ENCODE assay signal across 1 cellular context in the genomic region with DNA sequence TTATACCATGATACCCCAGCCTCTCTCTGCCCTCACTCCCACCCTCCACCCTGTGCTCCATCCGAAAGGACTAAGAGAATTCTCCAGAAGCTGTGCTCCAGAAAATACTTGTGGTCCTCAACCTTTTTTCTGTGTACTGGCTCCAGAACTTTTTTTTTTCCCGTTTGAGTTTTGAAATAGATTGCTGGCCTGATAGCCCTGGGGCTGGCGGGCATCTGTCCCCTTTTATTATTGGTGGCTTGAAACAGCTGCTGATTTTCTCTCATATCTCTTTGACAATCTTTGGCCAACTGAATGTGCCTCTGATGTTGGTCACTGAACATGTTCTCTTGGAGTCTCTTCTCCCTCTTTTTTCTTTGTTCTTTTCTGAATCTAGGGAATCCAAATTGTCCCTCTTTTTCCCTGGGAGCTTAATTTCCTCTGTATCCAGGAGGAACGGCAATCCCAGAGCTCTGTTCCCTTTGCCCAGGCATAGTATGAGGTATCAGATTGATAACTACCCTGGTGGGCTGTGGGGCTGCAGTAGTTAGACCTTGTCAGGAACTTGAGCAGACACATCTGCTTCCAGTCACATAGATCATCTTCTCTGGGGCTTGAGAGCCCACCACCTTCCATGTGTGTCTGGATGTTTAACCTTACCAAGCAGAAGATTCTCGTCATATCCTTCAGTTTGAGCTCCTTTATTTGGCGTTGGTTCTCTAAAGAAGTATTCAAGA.
TF ChIP-seq lines count a peak whose summit lies in the region.

No MANE protein-coding gene starts in this region.

TF ChIP-seq in K562, 482 proteins besides CTCF, POLR2A, EP300 and RAD21 (continued from another document):
- TF ChIP-seq, protein P1, sequence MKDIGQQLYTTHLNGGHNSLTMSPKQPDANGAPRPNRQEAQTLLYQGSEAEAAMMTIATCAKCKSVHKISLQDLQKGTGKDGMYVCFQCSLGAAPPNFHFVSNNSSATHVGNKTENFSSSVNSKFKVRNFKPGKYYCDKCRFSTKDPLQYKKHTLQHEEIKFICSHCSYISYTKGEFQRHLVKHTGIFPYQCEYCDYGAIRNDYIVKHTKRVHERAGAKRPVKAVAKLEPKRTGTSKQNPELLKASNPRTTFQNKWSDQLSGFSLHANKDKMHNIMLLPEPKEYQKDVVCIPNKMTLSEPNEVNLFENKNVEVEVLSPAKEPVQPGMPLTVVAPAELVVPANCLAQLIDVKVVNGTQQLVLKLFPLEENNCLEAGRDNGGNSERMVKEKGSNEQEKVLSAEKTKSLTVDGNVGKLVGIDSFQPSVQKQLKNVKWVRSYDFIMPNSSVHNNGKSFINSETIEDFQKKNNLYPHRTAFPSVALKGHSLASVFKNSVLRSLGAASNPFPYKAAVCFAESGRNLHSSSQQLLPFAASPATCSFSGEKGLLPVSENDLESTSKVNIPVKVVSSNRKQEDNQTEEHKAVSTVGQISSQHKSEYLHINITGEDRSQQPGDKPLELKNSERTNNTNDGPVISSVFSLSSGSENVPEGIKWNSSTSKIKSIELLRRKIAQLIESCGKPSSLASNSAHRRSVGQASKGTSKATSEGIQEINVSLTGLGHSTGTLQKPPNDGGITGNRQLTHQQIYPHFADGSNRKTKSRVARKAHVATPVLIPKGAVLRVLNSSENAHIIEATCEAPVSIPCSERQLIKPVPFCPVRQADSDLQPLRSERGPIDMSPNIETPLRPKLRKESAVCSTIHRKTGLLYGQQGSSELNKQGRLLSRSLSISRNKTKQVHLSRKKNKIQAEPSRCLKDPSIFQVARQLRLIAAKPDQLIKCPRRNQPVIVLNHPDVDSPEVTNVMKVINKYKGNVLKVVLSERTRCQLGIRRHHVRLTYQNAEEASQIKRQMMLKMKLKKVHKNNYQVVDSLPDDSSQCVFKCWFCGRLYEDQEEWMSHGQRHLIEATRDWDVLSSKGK (CRISPR knock-in tag; IDR thresholded peaks at IDR 0.05) = no peak
- TF ChIP-seq, protein P2, sequence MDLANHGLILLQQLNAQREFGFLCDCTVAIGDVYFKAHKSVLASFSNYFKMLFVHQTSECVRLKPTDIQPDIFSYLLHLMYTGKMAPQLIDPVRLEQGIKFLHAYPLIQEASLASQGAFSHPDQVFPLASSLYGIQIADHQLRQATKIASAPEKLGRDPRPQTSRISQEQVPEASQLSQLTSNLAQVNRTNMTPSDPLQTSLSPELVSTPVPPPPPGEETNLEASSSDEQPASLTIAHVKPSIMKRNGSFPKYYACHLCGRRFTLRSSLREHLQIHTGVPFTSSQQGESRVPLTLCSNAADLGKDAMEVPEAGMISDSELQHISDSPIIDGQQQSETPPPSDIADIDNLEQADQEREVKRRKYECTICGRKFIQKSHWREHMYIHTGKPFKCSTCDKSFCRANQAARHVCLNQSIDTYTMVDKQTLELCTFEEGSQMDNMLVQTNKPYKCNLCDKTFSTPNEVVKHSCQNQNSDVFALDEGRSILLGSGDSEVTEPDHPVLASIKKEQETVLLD (IDR thresholded peaks at IDR 0.05) = no peak
- TF ChIP-seq, protein P3, sequence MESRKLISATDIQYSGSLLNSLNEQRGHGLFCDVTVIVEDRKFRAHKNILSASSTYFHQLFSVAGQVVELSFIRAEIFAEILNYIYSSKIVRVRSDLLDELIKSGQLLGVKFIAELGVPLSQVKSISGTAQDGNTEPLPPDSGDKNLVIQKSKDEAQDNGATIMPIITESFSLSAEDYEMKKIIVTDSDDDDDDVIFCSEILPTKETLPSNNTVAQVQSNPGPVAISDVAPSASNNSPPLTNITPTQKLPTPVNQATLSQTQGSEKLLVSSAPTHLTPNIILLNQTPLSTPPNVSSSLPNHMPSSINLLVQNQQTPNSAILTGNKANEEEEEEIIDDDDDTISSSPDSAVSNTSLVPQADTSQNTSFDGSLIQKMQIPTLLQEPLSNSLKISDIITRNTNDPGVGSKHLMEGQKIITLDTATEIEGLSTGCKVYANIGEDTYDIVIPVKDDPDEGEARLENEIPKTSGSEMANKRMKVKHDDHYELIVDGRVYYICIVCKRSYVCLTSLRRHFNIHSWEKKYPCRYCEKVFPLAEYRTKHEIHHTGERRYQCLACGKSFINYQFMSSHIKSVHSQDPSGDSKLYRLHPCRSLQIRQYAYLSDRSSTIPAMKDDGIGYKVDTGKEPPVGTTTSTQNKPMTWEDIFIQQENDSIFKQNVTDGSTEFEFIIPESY (CRISPR knock-in tag; IDR thresholded peaks at IDR 0.05) = no peak
- TF ChIP-seq, protein P4, sequence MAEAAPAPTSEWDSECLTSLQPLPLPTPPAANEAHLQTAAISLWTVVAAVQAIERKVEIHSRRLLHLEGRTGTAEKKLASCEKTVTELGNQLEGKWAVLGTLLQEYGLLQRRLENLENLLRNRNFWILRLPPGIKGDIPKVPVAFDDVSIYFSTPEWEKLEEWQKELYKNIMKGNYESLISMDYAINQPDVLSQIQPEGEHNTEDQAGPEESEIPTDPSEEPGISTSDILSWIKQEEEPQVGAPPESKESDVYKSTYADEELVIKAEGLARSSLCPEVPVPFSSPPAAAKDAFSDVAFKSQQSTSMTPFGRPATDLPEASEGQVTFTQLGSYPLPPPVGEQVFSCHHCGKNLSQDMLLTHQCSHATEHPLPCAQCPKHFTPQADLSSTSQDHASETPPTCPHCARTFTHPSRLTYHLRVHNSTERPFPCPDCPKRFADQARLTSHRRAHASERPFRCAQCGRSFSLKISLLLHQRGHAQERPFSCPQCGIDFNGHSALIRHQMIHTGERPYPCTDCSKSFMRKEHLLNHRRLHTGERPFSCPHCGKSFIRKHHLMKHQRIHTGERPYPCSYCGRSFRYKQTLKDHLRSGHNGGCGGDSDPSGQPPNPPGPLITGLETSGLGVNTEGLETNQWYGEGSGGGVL (CRISPR knock-in tag; IDR thresholded peaks at IDR 0.05) = no peak
- TF ChIP-seq RBM39 (optimal IDR thresholded peaks at IDR 0.05; ENCODE audit: low read depth, low read length) = no peak
- TF ChIP-seq BRF1 (IDR thresholded peaks at IDR 0.05; ENCODE audit: borderline replicate concordance, extremely low read depth, insufficient read length) = no peak
- no peak for TF ChIP-seq CCAR2 (IDR thresholded peaks at IDR 0.05; ENCODE audit: low read depth, low read length)
- no peak for TF ChIP-seq PCBP1 (IDR thresholded peaks at IDR 0.05; ENCODE audit: low read depth, low read length, poor library complexity, severe bottlenecking)
- TF ChIP-seq ATF1 (CRISPR knock-in tag; IDR thresholded peaks at IDR 0.05) = no peak
- peak; percentile 29; the same call in 1 of the 2 replicates for TF ChIP-seq ATF1 (tag; IDR thresholded peaks at IDR 0.05)
- TF ChIP-seq NEUROD1 (IDR thresholded peaks at IDR 0.05; ENCODE audit: borderline replicate concordance, low read depth, low read length, partially characterized antibody) = no peak
- TF ChIP-seq KAT7 (CRISPR knock-in tag; IDR thresholded peaks at IDR 0.05; ENCODE audit: borderline replicate concordance) = no peak
- TF ChIP-seq GATA2 (CRISPR knock-in tag; IDR thresholded peaks at IDR 0.05) = peak; percentile 22; the same call in 1 of the 2 replicates
- peak in 1 of 2 experiments; percentile 97; a peak in 2 of 4 replicates for TF ChIP-seq ARNT (IDR thresholded peaks at IDR 0.05)
- TF ChIP-seq, protein P5, sequence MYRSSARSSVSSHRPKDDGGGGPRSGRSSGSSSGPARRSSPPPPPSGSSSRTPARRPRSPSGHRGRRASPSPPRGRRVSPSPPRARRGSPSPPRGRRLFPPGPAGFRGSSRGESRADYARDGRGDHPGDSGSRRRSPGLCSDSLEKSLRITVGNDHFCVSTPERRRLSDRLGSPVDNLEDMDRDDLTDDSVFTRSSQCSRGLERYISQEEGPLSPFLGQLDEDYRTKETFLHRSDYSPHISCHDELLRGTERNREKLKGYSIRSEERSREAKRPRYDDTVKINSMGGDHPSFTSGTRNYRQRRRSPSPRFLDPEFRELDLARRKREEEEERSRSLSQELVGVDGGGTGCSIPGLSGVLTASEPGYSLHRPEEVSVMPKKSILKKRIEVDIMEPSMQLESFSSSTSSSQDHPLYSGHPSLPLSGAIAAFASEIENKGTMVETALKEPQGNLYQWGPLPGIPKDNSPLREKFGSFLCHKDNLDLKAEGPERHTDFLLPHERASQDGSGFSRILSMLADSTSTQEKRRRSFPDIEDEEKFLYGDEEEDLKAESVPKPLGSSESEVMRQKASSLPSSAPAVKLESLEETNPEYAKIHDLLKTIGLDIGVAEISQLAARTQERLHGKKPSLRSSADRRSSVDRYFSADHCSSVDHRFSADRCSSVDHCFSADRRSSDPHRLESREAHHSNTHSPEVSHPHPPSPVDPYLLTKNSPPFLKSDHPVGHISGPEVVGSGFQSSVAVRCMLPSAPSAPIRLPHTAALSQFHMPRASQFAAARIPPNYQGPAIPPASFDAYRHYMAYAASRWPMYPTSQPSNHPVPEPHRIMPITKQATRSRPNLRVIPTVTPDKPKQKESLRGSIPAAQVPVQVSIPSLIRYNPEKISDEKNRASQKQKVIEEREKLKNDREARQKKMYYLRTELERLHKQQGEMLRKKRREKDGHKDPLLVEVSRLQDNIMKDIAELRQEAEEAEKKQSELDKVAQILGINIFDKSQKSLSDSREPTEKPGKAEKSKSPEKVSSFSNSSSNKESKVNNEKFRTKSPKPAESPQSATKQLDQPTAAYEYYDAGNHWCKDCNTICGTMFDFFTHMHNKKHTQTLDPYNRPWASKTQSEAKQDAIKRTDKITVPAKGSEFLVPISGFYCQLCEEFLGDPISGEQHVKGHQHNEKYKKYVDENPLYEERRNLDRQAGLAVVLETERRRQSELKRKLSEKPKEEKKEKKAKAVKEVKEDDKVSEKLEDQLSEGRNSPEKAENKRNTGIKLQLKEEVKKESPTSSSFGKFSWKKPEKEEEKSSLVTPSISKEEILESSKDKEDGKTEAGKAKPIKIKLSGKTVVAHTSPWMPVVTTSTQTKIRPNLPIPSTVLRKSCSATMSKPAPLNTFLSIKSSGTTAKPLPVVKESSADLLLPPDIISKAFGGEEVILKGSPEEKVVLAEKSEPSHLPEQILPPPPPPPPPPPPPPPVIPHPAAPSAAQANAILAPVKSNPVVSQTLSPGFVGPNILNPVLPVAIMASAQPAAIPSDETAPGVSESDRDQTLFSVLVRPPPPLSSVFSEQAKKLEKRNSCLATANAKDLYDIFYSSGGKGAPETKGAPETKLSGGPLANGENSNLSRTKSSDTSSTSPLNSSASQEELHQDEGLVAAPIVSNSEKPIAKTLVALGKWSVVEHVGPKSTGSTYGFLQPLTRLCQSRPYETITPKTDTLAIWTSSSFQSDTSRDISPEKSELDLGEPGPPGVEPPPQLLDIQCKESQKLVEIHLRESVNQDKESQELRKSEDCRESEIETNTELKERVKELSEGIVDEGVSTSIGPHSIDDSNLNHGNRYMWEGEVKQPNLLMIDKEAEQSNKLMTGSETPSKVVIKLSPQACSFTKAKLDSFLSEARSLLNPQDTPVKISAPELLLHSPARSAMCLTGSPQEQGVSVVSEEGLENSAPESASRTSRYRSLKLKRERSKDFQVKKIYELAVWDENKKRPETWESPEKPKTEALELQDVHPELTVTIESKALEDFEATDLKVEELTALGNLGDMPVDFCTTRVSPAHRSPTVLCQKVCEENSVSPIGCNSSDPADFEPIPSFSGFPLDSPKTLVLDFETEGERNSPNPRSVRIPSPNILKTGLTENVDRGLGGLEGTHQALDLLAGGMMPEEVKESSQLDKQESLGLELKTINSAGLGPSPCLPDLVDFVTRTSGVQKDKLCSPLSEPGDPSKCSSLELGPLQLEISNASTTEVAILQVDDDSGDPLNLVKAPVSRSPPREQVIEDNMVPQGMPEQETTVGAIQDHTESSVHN (IDR thresholded peaks at IDR 0.05; ENCODE audit: borderline replicate concordance in 1 of 2, low read depth in 1 of 2) = 0 out of 4 replicates have a peak, but pooled peaks of 1 of the 2 experiments have one; percentile 9
- TF ChIP-seq SMAD3 (CRISPR knock-in tag; conservative IDR thresholded peaks at IDR 0.05) = no peak
- no peak for TF ChIP-seq CBFA2T3 (IDR thresholded peaks at IDR 0.05)
- TF ChIP-seq, protein P6, sequence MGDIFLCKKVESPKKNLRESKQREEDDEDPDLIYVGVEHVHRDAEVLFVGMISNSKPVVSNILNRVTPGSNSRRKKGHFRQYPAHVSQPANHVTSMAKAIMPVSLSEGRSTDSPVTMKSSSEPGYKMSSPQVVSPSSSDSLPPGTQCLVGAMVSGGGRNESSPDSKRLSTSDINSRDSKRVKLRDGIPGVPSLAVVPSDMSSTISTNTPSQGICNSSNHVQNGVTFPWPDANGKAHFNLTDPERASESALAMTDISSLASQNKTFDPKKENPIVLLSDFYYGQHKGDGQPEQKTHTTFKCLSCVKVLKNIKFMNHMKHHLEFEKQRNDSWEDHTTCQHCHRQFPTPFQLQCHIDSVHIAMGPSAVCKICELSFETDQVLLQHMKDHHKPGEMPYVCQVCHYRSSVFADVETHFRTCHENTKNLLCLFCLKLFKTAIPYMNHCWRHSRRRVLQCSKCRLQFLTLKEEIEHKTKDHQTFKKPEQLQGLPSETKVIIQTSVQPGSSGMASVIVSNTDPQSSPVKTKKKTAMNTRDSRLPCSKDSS (IDR thresholded peaks at IDR 0.05; ENCODE audit: low read depth, partially characterized antibody) = no peak
- no peak for TF ChIP-seq ZNF232 (CRISPR knock-in tag; IDR thresholded peaks at IDR 0.05)
